ENCODE assay signal across 9 cellular contexts in the genomic region with DNA sequence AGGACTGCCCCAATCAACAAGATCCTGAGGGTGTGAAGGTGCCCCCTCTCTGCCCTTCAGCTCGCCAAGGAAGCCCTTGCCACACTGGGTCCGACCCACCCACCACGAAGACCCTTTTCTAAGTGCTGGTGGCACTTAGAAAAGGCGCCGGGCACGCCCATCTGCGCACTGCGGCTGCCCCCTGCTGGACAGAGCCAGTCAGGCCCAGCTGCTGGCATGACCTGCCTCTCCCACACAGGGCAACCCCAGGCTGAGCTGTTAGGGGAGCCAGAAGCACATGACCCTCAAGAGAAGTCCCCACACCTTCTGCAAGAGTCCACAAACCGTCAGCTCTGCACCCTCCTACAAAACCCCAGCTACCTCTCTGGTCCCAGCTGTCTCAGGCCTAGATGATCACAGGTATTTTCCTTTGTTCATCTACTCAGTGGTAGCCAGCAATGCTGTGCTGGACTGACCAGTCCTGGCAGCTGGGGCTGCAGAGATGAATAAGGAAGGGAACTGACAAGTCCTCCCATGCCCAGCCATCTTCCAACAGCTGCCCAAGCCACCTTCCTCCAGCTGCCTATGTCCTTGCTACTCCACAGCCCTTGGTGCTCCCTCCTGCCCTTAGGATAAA. TPM values are rescaled to one million over a fixed set of nuclear protein-coding genes. Genes with fewer than 3 reads are reported as not detected.
DNase-seq lines count a peak whose midpoint lies in the region; ATAC-seq and TF ChIP-seq lines count a peak whose summit lies in the region.
"Had no signal": no experiment of that assay in that cellular context is flagged by ENCODE, and none has a peak within 500 bp of the region (broad histone marks: within the 10 kb centered on the region; RNA-seq: fewer than 3 reads in every experiment).

No MANE protein-coding gene starts in this region.

- TF ChIP-seq POLR2A in ovary (IDR thresholded peaks at IDR 0.05) (no peak), tibial nerve (IDR thresholded peaks at IDR 0.05) (no peak)

- no peak overlapping the region for H3K4me3 Mint-ChIP-seq in activated T-helper 17 cell treated with anti-CD3 and anti-CD28 coated beads, Interleukin-2, amount 50 U/mL, for 72 hours
- H3K4me3 Mint-ChIP-seq: T-helper 1 cell treated with Interleukin-12 subunit alpha and Interleukin-12 subunit beta and Interleukin-4 antibody, amounts not matched to agents 30 μg/mL and 1 μg/mL, for 36 hours had no signal

- no peaks in the 10 kb centered on the region for H3K4me1 Mint-ChIP-seq in activated T-helper 17 cell treated with anti-CD3 and anti-CD28 coated beads, Interleukin-2, amount 50 U/mL, for 72 hours

- no peaks in the 10 kb centered on the region for H3K36me3 Mint-ChIP-seq in activated T-helper 17 cell treated with anti-CD3 and anti-CD28 coated beads, Interleukin-2, amount 50 U/mL, for 72 hours (ENCODE audit: low read depth)

- H3K4me3 ChIP-seq in ovary (no peak overlapping the region), tibial nerve (no peak overlapping the region)

- H3K27ac Mint-ChIP-seq in activated T-helper 17 cell treated with anti-CD3 and anti-CD28 coated beads, Interleukin-2, amount 50 U/mL, for 72 hours = no peak overlapping the region
- H3K27ac Mint-ChIP-seq: T-helper 1 cell treated with Interleukin-12 subunit alpha and Interleukin-12 subunit beta and Interleukin-4 antibody, amounts not matched to agents 30 μg/mL and 1 μg/mL, for 36 hours had no signal

- ATAC-seq in activated T-helper 17 cell treated with anti-CD3 and anti-CD28 coated beads, Interleukin-2, amount 50 U/mL, for 72 hours (replicated peaks) = peak; percentile 86
- peak; percentile 80 for ATAC-seq in foreskin keratinocyte
- ATAC-seq in GM19328 (IDR thresholded peaks at IDR 0.05; ENCODE audit: unreplicated experiment) = no peak

- H3K9me3 ChIP-seq in ovary (no peaks in the 10 kb centered on the region), tibial nerve (no peaks in the 10 kb centered on the region)

- TF ChIP-seq EP300 in ovary (IDR thresholded peaks at IDR 0.05) (no peak), tibial nerve (IDR thresholded peaks at IDR 0.05) (no peak)

- DNase-seq in DMS153 treated with DMSO at 0.1 percent for 48 hours (lab: John Stamatoyannopoulos, UW; ENCODE audit: unreplicated experiment) (peak; percentile 39), HT1080 (ENCODE audit: low read depth) (peak; percentile 44), RKO (ENCODE audit: low spot score) (peak; percentile 51), foreskin keratinocyte (no peak), ovary (peak in 4 of 5 donors; percentile 41 to 73 (median 60)), tibial nerve (ENCODE audit: low spot score in 2 of 2) (peak; percentile 52 to 60)

- no peaks in the 10 kb centered on the region for H3K9me3 Mint-ChIP-seq in activated T-helper 17 cell treated with anti-CD3 and anti-CD28 coated beads, Interleukin-2, amount 50 U/mL, for 72 hours
- H3K9me3 Mint-ChIP-seq: T-helper 1 cell treated with Interleukin-12 subunit alpha and Interleukin-12 subunit beta and Interleukin-4 antibody, amounts not matched to agents 30 μg/mL and 1 μg/mL, for 36 hours had no signal

- H3K27me3 ChIP-seq in foreskin keratinocyte (peaks cover 4% of the 10 kb centered on the region), ovary (no peaks in the 10 kb centered on the region), tibial nerve (peaks cover 0 to 10% of the 10 kb centered on the region in 2 donors)

- H3K36me3 ChIP-seq in ovary (no peaks in the 10 kb centered on the region), tibial nerve (no peaks in the 10 kb centered on the region)

- WGBS in ovary, 3 donors = 1 to 2% (median 1%) methylated on average over 9 of the region's 9 CpGs
- WGBS in tibial nerve, 2 donors = 0 to 2% methylated on average over 8 to 9 of the region's 9 CpGs

- intact Hi-C loops in ovary (cut with DNase I) = no loop called here

- peaks cover 25% of the 10 kb centered on the region for H3K27me3 Mint-ChIP-seq in activated T-helper 17 cell treated with anti-CD3 and anti-CD28 coated beads, Interleukin-2, amount 50 U/mL, for 72 hours

- TF ChIP-seq CTCF in foreskin keratinocyte (conservative IDR thresholded peaks at IDR 0.05) (peak; percentile 89), ovary (IDR thresholded peaks at IDR 0.05) (peak; percentile 27 to 50 (median 38)), tibial nerve (IDR thresholded peaks at IDR 0.05) (peak; percentile 86 to 93 (median 89))

- H3K4me1 ChIP-seq in foreskin keratinocyte (no peaks in the 10 kb centered on the region), ovary (ENCODE audit: insufficient read depth) (no peaks in the 10 kb centered on the region), tibial nerve (no peaks in the 10 kb centered on the region)

- H3K27ac ChIP-seq in foreskin keratinocyte = no peak overlapping the region
- H3K27ac ChIP-seq in ovary = no peak overlapping the region
- H3K27ac ChIP-seq in tibial nerve = no peak overlapping the region

RNA-seq across cellular contexts. Expression of a gene that starts 40.0 kb away (rescaled TPM):
- total RNA-seq in HT1080 (2014; rRNA removed; shearing (Covaris generic)) = 8.7 and 9.8 TPM in 2 replicates
- 7.6 and 10.3 TPM in 2 replicates for polyA plus RNA-seq in HT1080 (2015; cell fraction: cytosol; rRNA removed)
- polyA plus RNA-seq in HT1080 (2015; cell fraction: nucleus; rRNA removed) = 47.2 and 49.4 TPM in 2 replicates
- 10 to 100 TPM; 40.1 to 73.3 TPM for total RNA-seq in activated T-helper 17 cell treated with anti-CD3 and anti-CD28 coated beads, Interleukin-2, amount 50 U/mL, for 72 hours
- total RNA-seq in foreskin keratinocyte = 24.5 and 32.4 TPM in 2 replicates
- 19.9 and 23.0 TPM in 2 replicates for polyA plus RNA-seq in foreskin keratinocyte
- total RNA-seq in ovary = 10 to 100 TPM in 3 of 7 donors, 1 to 10 TPM in 4; 5.4 to 86.6 (median 7.2) TPM
- 1 to 10 TPM; 1.4 to 3.6 TPM for polyA plus RNA-seq in ovary
- total RNA-seq in tibial nerve = 10 to 100 TPM in 3 of 4 donors, 1 to 10 TPM in 1; 7.9 to 15.7 (median 10.9) TPM

Comparison
In these comparisons a context has a peak if more than half of its experiments do, and no peak if none do; other contexts are left out.
1. DNase-seq: peak in DMS153 treated with DMSO at 0.1 percent for 48 hours (single experiment), HT1080 (single experiment), RKO (single experiment), ovary (4 of 5) and tibial nerve (2 of 2); none in foreskin keratinocyte (0 of 2).
2. CTCF ChIP-seq: peak in every context shown above with its lines; median percentile 89 in foreskin keratinocyte; 89 in tibial nerve; 38 in ovary.